Comparison of ENCODE assay signal across 8 cellular contexts in genomic region chr1:88685239-88685604, GRCh38. TPM values are rescaled to one million over a fixed set of nuclear protein-coding genes. Genes with fewer than 3 reads are reported as not detected.
DNase-seq lines count a peak whose midpoint lies in the region; ATAC-seq and TF ChIP-seq lines count a peak whose summit lies in the region.

No MANE protein-coding gene starts in this region.

- H3K27me3 Mint-ChIP-seq in CD14-positive monocyte (ENCODE audit: low read depth in 3 of 3) (no peaks in the 10 kb centered on the region), immature natural killer cell (ENCODE audit: low read depth in 3 of 3) (peaks cover 10 to 13% (median 11%) of the 10 kb centered on the region in 3 donors)
- peaks cover 5% of the 10 kb centered on the region for H3K27me3 Mint-ChIP-seq in activated T-helper 1 cell treated with anti-CD3 and anti-CD28 coated beads, Interleukin-12 subunit alpha, Interleukin-12 subunit beta, Interleukin-2, Interleukin-4 antibody, amounts not matched to agents 30 ng/mL and 10 ng/mL and 1 ng/mL, durations not matched to agents 14 hours and 24 hours and 36 hours (ENCODE audit: insufficient read depth)

- peaks cover 18% of the 10 kb centered on the region for H3K4me1 ChIP-seq in HAP-1
- H3K4me1 ChIP-seq in testis = peaks cover 15% of the 10 kb centered on the region

- TF ChIP-seq CTCF in CD14-positive monocyte (IDR thresholded peaks at IDR 0.05) (no peak), testis (IDR thresholded peaks at IDR 0.05) (no peak)

- no peaks in the 10 kb centered on the region for H3K9me3 ChIP-seq in HAP-1
- no peaks in the 10 kb centered on the region for H3K9me3 ChIP-seq in testis

- H3K36me3 Mint-ChIP-seq in CD14-positive monocyte (peaks cover 5 to 6% of the 10 kb centered on the region in 2 donors), immature natural killer cell (no peaks in the 10 kb centered on the region)
- H3K36me3 Mint-ChIP-seq in activated T-helper 1 cell treated with anti-CD3 and anti-CD28 coated beads, Interleukin-12 subunit alpha, Interleukin-12 subunit beta, Interleukin-2, Interleukin-4 antibody, amounts not matched to agents 30 ng/mL and 10 ng/mL and 1 ng/mL, durations not matched to agents 14 hours and 24 hours and 36 hours (ENCODE audit: low read depth) = no peaks in the 10 kb centered on the region

- WGBS in testis, 2 donors = 1% methylated on average over 7 of the region's 7 CpGs

- peak overlapping the region; percentile 94 to 95 for H3K4me3 Mint-ChIP-seq in CD14-positive monocyte
- H3K4me3 Mint-ChIP-seq in activated T-helper 1 cell treated with anti-CD3 and anti-CD28 coated beads, Interleukin-12 subunit alpha, Interleukin-12 subunit beta, Interleukin-2, Interleukin-4 antibody, amounts not matched to agents 30 ng/mL and 10 ng/mL and 1 ng/mL, durations not matched to agents 14 hours and 24 hours and 36 hours = peak overlapping the region; percentile 100
- peak overlapping the region; percentile 91 to 99 (median 98) for H3K4me3 Mint-ChIP-seq in immature natural killer cell

- DNase-seq in CD14-positive monocyte (ENCODE audit: low spot score) (no peak), HAP-1 (ENCODE audit: low spot score in 2 of 2) (no peak), immature natural killer cell (peak in 1 of 3 donors; percentile 8), testis (no peak), COR-L47 (lab: John Stamatoyannopoulos, UW) (no peak), NOMO-1 (lab: John Stamatoyannopoulos, UW; ENCODE audit: unreplicated experiment in 2 of 2) (no peak)
- no peak for DNase-seq in activated T-helper 1 cell treated with anti-CD3 and anti-CD28 coated beads, Interleukin-12 subunit alpha, Interleukin-12 subunit beta, Interleukin-2, Interleukin-4 antibody, amounts not matched to agents 30 ng/mL and 10 ng/mL and 1 ng/mL, durations not matched to agents 14 hours and 24 hours and 36 hours (ENCODE audit: low spot score)

- H3K4me3 ChIP-seq in HAP-1 (peak overlapping the region; percentile 95), testis (peak overlapping the region; percentile 84 to 93)

- in situ Hi-C loops in HAP-1 (cut with MboI; ENCODE audit: low sequenced_read_pairs) = no loop called here

- no peaks in the 10 kb centered on the region for H3K36me3 ChIP-seq in HAP-1 (replicated peaks)
- H3K36me3 ChIP-seq in testis (ENCODE audit: low read depth, missing control alignments) = no peaks in the 10 kb centered on the region

- H3K27ac Mint-ChIP-seq in CD14-positive monocyte = peak overlapping the region; percentile 92 to 98 (median 95)
- peak overlapping the region; percentile 100 for H3K27ac Mint-ChIP-seq in activated T-helper 1 cell treated with anti-CD3 and anti-CD28 coated beads, Interleukin-12 subunit alpha, Interleukin-12 subunit beta, Interleukin-2, Interleukin-4 antibody, amounts not matched to agents 30 ng/mL and 10 ng/mL and 1 ng/mL, durations not matched to agents 14 hours and 24 hours and 36 hours
- peak overlapping the region; percentile 89 to 99 (median 95) for H3K27ac Mint-ChIP-seq in immature natural killer cell

- no peaks in the 10 kb centered on the region for H3K9me3 Mint-ChIP-seq in CD14-positive monocyte
- H3K9me3 Mint-ChIP-seq in activated T-helper 1 cell treated with anti-CD3 and anti-CD28 coated beads, Interleukin-12 subunit alpha, Interleukin-12 subunit beta, Interleukin-2, Interleukin-4 antibody, amounts not matched to agents 30 ng/mL and 10 ng/mL and 1 ng/mL, durations not matched to agents 14 hours and 24 hours and 36 hours = no peaks in the 10 kb centered on the region
- no peaks in the 10 kb centered on the region for H3K9me3 Mint-ChIP-seq in immature natural killer cell

- no peak for ATAC-seq in GM18519 (IDR thresholded peaks at IDR 0.05; ENCODE audit: low FRiP score, unreplicated experiment)

- H3K27ac ChIP-seq in testis = peak overlapping the region; percentile 94 to 95

- no peak for TF ChIP-seq POLR2A in testis (IDR thresholded peaks at IDR 0.05)

- H3K4me1 Mint-ChIP-seq in CD14-positive monocyte (peaks cover 29% of the 10 kb centered on the region), immature natural killer cell (peaks cover 29 to 61% of the 10 kb centered on the region in 2 donors)
- peaks cover 35% of the 10 kb centered on the region for H3K4me1 Mint-ChIP-seq in activated T-helper 1 cell treated with anti-CD3 and anti-CD28 coated beads, Interleukin-12 subunit alpha, Interleukin-12 subunit beta, Interleukin-2, Interleukin-4 antibody, amounts not matched to agents 30 ng/mL and 10 ng/mL and 1 ng/mL, durations not matched to agents 14 hours and 24 hours and 36 hours (ENCODE audit: low read depth)

- H3K27me3 ChIP-seq in HAP-1 (ENCODE audit: low read depth) (no peaks in the 10 kb centered on the region), testis (no peaks in the 10 kb centered on the region)

- intact Hi-C loops in CD14-positive monocyte (cut with micrococcal nuclease) = no loop called here
- intact Hi-C loops in activated T-helper 1 cell treated with anti-CD3 and anti-CD28 coated beads, Interleukin-12 subunit alpha, Interleukin-12 subunit beta, Interleukin-2, Interleukin-4 antibody, amounts not matched to agents 30 ng/mL and 10 ng/mL and 1 ng/mL, durations not matched to agents 14 hours and 24 hours and 36 hours (cut with micrococcal nuclease) = loop anchor here (2.0 to 5.0 kb wide), 4 partner anchors 30 to 1356 kb away; partner anchors contain the start of genes GBP2 and LMO4
- intact Hi-C loops in testis (cut with DNase I; ENCODE audit: low total_unique reads) = no loop called here

RNA-seq across cellular contexts. Expression of gene PKN2, which starts 1.1 kb away (rescaled TPM):
- polyA plus RNA-seq in CD14-positive monocyte = 1 to 10 TPM; 6.9 to 8.7 TPM
- total RNA-seq in activated T-helper 1 cell treated with anti-CD3 and anti-CD28 coated beads, Interleukin-12 subunit alpha, Interleukin-12 subunit beta, Interleukin-2, Interleukin-4 antibody, amounts not matched to agents 30 ng/mL and 10 ng/mL and 1 ng/mL, durations not matched to agents 14 hours and 24 hours and 36 hours = 23.8 and 26.0 TPM in 2 replicates
- polyA plus RNA-seq in immature natural killer cell = 1 to 10 TPM; 4.0 to 6.9 (median 5.4) TPM
- 10 to 100 TPM; 43.9 to 46.5 TPM for total RNA-seq in testis
- 12.0 TPM for polyA plus RNA-seq in testis (ENCODE audit: insufficient read depth, low read depth, low replicate concordance)
